ENCODE assay signal across 1 cellular context in genomic region chr19:1441022-1441426, GRCh38.
TF ChIP-seq lines count a peak whose summit lies in the region.

No MANE protein-coding gene starts in this region.

TF ChIP-seq in HCT116, 20 proteins besides CTCF, POLR2A, EP300 and RAD21:
- no peak for TF ChIP-seq EGR1 (IDR thresholded peaks at IDR 0.05; ENCODE audit: low read depth)
- no peak for TF ChIP-seq JUND (IDR thresholded peaks at IDR 0.05)
- TF ChIP-seq SIN3A (IDR thresholded peaks at IDR 0.05; ENCODE audit: low read depth): no peak
- no peak for TF ChIP-seq CBX3 (IDR thresholded peaks at IDR 0.05; ENCODE audit: low read depth)
- no peak for TF ChIP-seq EZH2phosphoT487 (IDR thresholded peaks at IDR 0.05; ENCODE audit: borderline replicate concordance)
- TF ChIP-seq, protein P1, sequence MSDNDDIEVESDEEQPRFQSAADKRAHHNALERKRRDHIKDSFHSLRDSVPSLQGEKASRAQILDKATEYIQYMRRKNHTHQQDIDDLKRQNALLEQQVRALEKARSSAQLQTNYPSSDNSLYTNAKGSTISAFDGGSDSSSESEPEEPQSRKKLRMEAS (IDR thresholded peaks at IDR 0.05): no peak
- no peak for TF ChIP-seq EZH2 (IDR thresholded peaks at IDR 0.05)
- TF ChIP-seq ZBTB33 (IDR thresholded peaks at IDR 0.05; ENCODE audit: extremely low read depth, insufficient replicate concordance, low read length): no peak
- no peak for TF ChIP-seq TCF7L2 (IDR thresholded peaks at IDR 0.05; ENCODE audit: borderline replicate concordance, extremely low read depth, insufficient read depth, insufficient read length)
- no peak for TF ChIP-seq ELF1 (IDR thresholded peaks at IDR 0.05; ENCODE audit: borderline replicate concordance, low read depth)
- TF ChIP-seq SRF (IDR thresholded peaks at IDR 0.05; ENCODE audit: low read depth): no peak
- TF ChIP-seq, protein P2, sequence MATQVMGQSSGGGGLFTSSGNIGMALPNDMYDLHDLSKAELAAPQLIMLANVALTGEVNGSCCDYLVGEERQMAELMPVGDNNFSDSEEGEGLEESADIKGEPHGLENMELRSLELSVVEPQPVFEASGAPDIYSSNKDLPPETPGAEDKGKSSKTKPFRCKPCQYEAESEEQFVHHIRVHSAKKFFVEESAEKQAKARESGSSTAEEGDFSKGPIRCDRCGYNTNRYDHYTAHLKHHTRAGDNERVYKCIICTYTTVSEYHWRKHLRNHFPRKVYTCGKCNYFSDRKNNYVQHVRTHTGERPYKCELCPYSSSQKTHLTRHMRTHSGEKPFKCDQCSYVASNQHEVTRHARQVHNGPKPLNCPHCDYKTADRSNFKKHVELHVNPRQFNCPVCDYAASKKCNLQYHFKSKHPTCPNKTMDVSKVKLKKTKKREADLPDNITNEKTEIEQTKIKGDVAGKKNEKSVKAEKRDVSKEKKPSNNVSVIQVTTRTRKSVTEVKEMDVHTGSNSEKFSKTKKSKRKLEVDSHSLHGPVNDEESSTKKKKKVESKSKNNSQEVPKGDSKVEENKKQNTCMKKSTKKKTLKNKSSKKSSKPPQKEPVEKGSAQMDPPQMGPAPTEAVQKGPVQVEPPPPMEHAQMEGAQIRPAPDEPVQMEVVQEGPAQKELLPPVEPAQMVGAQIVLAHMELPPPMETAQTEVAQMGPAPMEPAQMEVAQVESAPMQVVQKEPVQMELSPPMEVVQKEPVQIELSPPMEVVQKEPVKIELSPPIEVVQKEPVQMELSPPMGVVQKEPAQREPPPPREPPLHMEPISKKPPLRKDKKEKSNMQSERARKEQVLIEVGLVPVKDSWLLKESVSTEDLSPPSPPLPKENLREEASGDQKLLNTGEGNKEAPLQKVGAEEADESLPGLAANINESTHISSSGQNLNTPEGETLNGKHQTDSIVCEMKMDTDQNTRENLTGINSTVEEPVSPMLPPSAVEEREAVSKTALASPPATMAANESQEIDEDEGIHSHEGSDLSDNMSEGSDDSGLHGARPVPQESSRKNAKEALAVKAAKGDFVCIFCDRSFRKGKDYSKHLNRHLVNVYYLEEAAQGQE (IDR thresholded peaks at IDR 0.05; ENCODE audit: low read depth): no peak
- no peak for TF ChIP-seq SP1 (IDR thresholded peaks at IDR 0.05; ENCODE audit: low read depth)
- no peak for TF ChIP-seq YY1 (IDR thresholded peaks at IDR 0.05; ENCODE audit: extremely low read depth, insufficient replicate concordance, low read depth, low read length)
- no peak for TF ChIP-seq ZNF274 (IDR thresholded peaks at IDR 0.05; ENCODE audit: low read depth, low read length)
